ENCODE assay signal across 10 cellular contexts in the genomic region with DNA sequence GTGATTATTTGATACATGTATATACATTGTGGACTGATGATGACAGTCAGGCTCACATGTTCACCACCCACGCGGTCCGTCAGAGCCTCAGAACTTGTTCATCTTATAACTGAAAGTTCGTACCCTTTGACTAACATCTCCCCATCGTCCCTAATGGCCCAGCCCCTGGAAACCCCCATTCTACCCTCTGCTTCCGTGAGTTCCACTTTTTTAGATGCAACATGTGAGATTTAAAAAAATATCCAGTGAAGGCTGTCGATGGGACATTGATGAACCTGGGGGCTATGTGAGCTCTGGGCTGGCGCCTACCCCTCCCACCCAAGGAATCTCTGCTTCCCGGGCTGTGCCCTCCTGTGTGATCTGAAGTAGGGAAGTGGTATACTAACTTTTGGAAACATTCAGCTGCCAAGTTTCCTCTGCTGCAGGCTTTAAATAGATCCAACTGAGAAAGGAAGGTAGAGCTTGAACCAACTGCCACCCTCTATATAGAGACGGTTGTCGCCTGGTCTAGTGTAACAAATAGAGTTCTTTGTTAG.
DNase-seq lines count a peak whose midpoint lies in the region; ATAC-seq and TF ChIP-seq lines count a peak whose summit lies in the region.
"Had no signal": no experiment of that assay in that cellular context is flagged by ENCODE, and none has a peak within 500 bp of the region (broad histone marks: within the 10 kb centered on the region; RNA-seq: fewer than 3 reads in every experiment).

No MANE protein-coding gene starts in this region.

- TF ChIP-seq CTCF in osteoblast (IDR thresholded peaks at IDR 0.05; ENCODE audit: extremely low read depth, low read depth, low read length) (no peak), tibial nerve (IDR thresholded peaks at IDR 0.05) (no peak)

- H4K20me1 ChIP-seq in osteoblast (ENCODE audit: insufficient read depth, low read length) = no peaks in the 10 kb centered on the region

- TF ChIP-seq EP300 in tibial nerve (IDR thresholded peaks at IDR 0.05) = no peak

- H3K27me3 ChIP-seq in osteoblast (ENCODE audit: insufficient read depth, low read length) (peaks cover 7% of the 10 kb centered on the region), tibial nerve (no peaks in the 10 kb centered on the region)
- H3K27me3 ChIP-seq: SJSA1 had no signal

- H3K9me3 ChIP-seq in osteoblast (ENCODE audit: low read depth, low read length) (no peaks in the 10 kb centered on the region), tibial nerve (no peaks in the 10 kb centered on the region)
- H3K9me3 ChIP-seq: A549, SJSA1 had no signal

- no peaks in the 10 kb centered on the region for H3K4me1 ChIP-seq in osteoblast (ENCODE audit: insufficient read depth, low read length)
- peaks cover 0 to 69% (median 37%) of the 10 kb centered on the region in 4 donors for H3K4me1 ChIP-seq in tibial nerve
- H3K4me1 ChIP-seq: A549, SJSA1 had no signal

- peak; percentile 47 for ATAC-seq in HG03469 (IDR thresholded peaks at IDR 0.05; ENCODE audit: unreplicated experiment)
- ATAC-seq: A549 had no signal

- H2AFZ ChIP-seq in osteoblast (ENCODE audit: low read length) = no peak overlapping the region

- H3K4me3 ChIP-seq in osteoblast (ENCODE audit: insufficient read depth, low read length) (no peak overlapping the region), tibial nerve (no peak overlapping the region)
- H3K4me3 ChIP-seq: A549, SJSA1 had no signal

- no peaks in the 10 kb centered on the region for H3K36me3 ChIP-seq in osteoblast (ENCODE audit: insufficient read depth, low read length)
- H3K36me3 ChIP-seq in tibial nerve = no peaks in the 10 kb centered on the region
- H3K36me3 ChIP-seq: SJSA1 had no signal

- H3K27ac ChIP-seq in osteoblast (ENCODE audit: low read depth, low read length) = no peak overlapping the region
- peak overlapping the region in 2 of 4 donors; percentile 16 to 44 for H3K27ac ChIP-seq in tibial nerve
- H3K27ac ChIP-seq: A549, SJSA1 had no signal

- 49 to 50% methylated on average over 11 of the region's 11 CpGs for WGBS in tibial nerve, 2 donors

- no peak for TF ChIP-seq POLR2A in tibial nerve (IDR thresholded peaks at IDR 0.05)

- peak; percentile 62 for DNase-seq in activated gamma-delta T cell treated with anti-CD3 and anti-CD28 coated beads, Interleukin-2, amount 50 U/mL, for 16 hours (ENCODE audit: low read depth)
- no peak for DNase-seq in activated gamma-delta T cell (lab: John Stamatoyannopoulos, UW)
- DNase-seq in activated T-cell treated with anti-CD3 and anti-CD28 coated beads, Interleukin-2, amount 50 U/mL, for 1 hour = peak; percentile 40
- peak; percentile 87 for DNase-seq in stimulated activated CD4-positive, alpha-beta T cell treated with anti-CD3 and anti-CD28 coated beads, Interleukin-15, amount 100 ng/mL, for 48 hours (ENCODE audit: low read depth in 2 of 2)
- DNase-seq in osteoblast (ENCODE audit: insufficient read length, low spot score, missing footprints) = no peak
- DNase-seq in tibial nerve (ENCODE audit: low spot score in 2 of 2) = no peak
- no peak for DNase-seq in NCI-H1930 (lab: John Stamatoyannopoulos, UW)

- no peak overlapping the region for H3K4me2 ChIP-seq in osteoblast (ENCODE audit: insufficient read depth, low read length)
- H3K4me2 ChIP-seq: A549 had no signal

- no peaks in the 10 kb centered on the region for H3K79me2 ChIP-seq in osteoblast (ENCODE audit: insufficient read depth, low read length)

Comparison
In these comparisons a context has a peak if more than half of its experiments do, and no peak if none do; other contexts are left out.
1. DNase-seq: peak in activated gamma-delta T cell treated with anti-CD3 and anti-CD28 coated beads, Interleukin-2, amount 50 U/mL, for 16 hours (single experiment), activated T-cell treated with anti-CD3 and anti-CD28 coated beads, Interleukin-2, amount 50 U/mL, for 1 hour (single experiment) and stimulated activated CD4-positive, alpha-beta T cell treated with anti-CD3 and anti-CD28 coated beads, Interleukin-15, amount 100 ng/mL, for 48 hours (2 of 2); none in activated gamma-delta T cell (single experiment), osteoblast (single experiment), tibial nerve (0 of 2) and NCI-H1930 (0 of 2).